19 cellular contexts compared by ENCODE assay signal in the genomic region with DNA sequence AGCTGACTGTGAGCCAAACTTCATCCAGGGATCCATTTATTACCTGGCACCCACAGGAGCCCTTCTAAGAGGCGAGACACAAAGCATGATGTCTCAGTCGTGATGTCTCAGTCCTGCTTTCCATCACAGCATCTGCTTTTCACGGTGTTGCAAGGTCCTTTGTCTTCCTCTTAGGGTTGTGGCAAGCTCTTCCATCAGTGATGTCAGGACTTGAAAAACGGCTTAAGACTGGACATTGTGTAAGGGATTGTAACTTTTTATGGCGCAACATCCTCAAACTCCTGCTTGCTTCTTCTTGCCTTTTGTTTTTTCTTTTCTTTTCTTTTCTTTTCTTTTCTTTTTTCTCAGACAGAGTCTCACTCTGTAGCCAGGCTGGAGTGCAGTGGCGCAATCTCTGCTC.
DNase-seq lines count a peak whose midpoint lies in the region; ATAC-seq and TF ChIP-seq lines count a peak whose summit lies in the region.
"Had no signal": no experiment of that assay in that cellular context is flagged by ENCODE, and none has a peak within 500 bp of the region (broad histone marks: within the 10 kb centered on the region; RNA-seq: fewer than 3 reads in every experiment).

No MANE protein-coding gene starts in this region.

- no peaks in the 10 kb centered on the region for H3K9me3 Mint-ChIP-seq in activated CD8-positive, alpha-beta memory T cell treated with anti-CD3 and anti-CD28 coated beads, Interleukin-2, amount 10 ng/mL, durations not matched to agents 7 days and 5 days (ENCODE audit: low read depth)

- no peak overlapping the region for H3K27ac Mint-ChIP-seq in activated CD8-positive, alpha-beta memory T cell treated with anti-CD3 and anti-CD28 coated beads, Interleukin-2, amount 10 ng/mL, durations not matched to agents 7 days and 5 days
- H3K27ac Mint-ChIP-seq: CD8-positive, alpha-beta memory T cell had no signal

- H3K4me3 ChIP-seq in AG10803 (ENCODE audit: low read length) (no peak overlapping the region), NB4 (ENCODE audit: low read depth, low read length) (no peak overlapping the region), foreskin fibroblast (ENCODE audit: low read depth in 1 of 2, low read length in 2 of 2) (no peak overlapping the region), left ventricle myocardium inferior (no peak overlapping the region)
- H3K4me3 ChIP-seq: K562 had no signal

- no peak overlapping the region for H3K27ac ChIP-seq in left ventricle myocardium inferior (replicated peaks)
- H3K27ac ChIP-seq: RWPE1 had no signal

- no peaks in the 10 kb centered on the region for H3K36me3 ChIP-seq in left ventricle myocardium inferior
- H3K36me3 ChIP-seq: BE2C had no signal

- ATAC-seq in activated CD8-positive, alpha-beta memory T cell treated with anti-CD3 and anti-CD28 coated beads, Interleukin-2, amount 10 ng/mL, durations not matched to agents 7 days and 5 days, result no peak
- no peak for ATAC-seq in HG03039 (IDR thresholded peaks at IDR 0.05; ENCODE audit: unreplicated experiment)
- ATAC-seq: K562 had no signal

- DNase-seq in AG10803 (ENCODE audit: low read depth) (peak; percentile 77), NB4 (ENCODE audit: low read depth) (peak; percentile 63), amniotic epithelial cell (ENCODE audit: low read depth) (peak; percentile 16), foreskin fibroblast (peak; percentile 18 to 32), left ventricle myocardium inferior (no peak)
- DNase-seq in activated CD8-positive, alpha-beta memory T cell treated with anti-CD3 and anti-CD28 coated beads, Interleukin-2, amount 10 ng/mL, durations not matched to agents 7 days and 5 days, result no peak
- DNase-seq: BE2C; CD8-positive, alpha-beta memory T cell; DND-41; GDM1; GOT3; NCI-H1417; NCI-H1930; NCI-H2171; NCI-H774; OCI-M1 had no signal

- no peak overlapping the region for H3K4me3 Mint-ChIP-seq in activated CD8-positive, alpha-beta memory T cell treated with anti-CD3 and anti-CD28 coated beads, Interleukin-2, amount 10 ng/mL, durations not matched to agents 7 days and 5 days
- H3K4me3 Mint-ChIP-seq: CD8-positive, alpha-beta memory T cell had no signal

- H3K4me1 Mint-ChIP-seq in activated CD8-positive, alpha-beta memory T cell treated with anti-CD3 and anti-CD28 coated beads, Interleukin-2, amount 10 ng/mL, durations not matched to agents 7 days and 5 days, result no peaks in the 10 kb centered on the region
- H3K4me1 Mint-ChIP-seq: CD8-positive, alpha-beta memory T cell had no signal

- H3K36me3 Mint-ChIP-seq in activated CD8-positive, alpha-beta memory T cell treated with anti-CD3 and anti-CD28 coated beads, Interleukin-2, amount 10 ng/mL, durations not matched to agents 7 days and 5 days, result no peaks in the 10 kb centered on the region
- H3K36me3 Mint-ChIP-seq: CD8-positive, alpha-beta memory T cell had no signal

- H3K27me3 Mint-ChIP-seq in activated CD8-positive, alpha-beta memory T cell treated with anti-CD3 and anti-CD28 coated beads, Interleukin-2, amount 10 ng/mL, durations not matched to agents 7 days and 5 days, result no peaks in the 10 kb centered on the region
- H3K27me3 Mint-ChIP-seq: CD8-positive, alpha-beta memory T cell had no signal

- CTCF ChIA-PET in activated CD8-positive, alpha-beta memory T cell treated with anti-CD3 and anti-CD28 coated beads, Interleukin-2, amount 10 ng/mL, durations not matched to agents 7 days and 5 days (lab: Charles Lee), result no interaction called here

- TF ChIP-seq CTCF in AG10803 (conservative IDR thresholded peaks at IDR 0.05; ENCODE audit: low read length) (no peak), NB4 (IDR thresholded peaks at IDR 0.05; ENCODE audit: low read depth, low read length) (no peak), foreskin fibroblast (IDR thresholded peaks at IDR 0.05; ENCODE audit: low read depth, low read length) (no peak), left ventricle myocardium inferior (IDR thresholded peaks at IDR 0.05; ENCODE audit: borderline replicate concordance) (no peak)

- H3K27me3 ChIP-seq in left ventricle myocardium inferior (ENCODE audit: low read depth), result peaks cover 11% of the 10 kb centered on the region
- H3K27me3 ChIP-seq: BE2C had no signal

- TF ChIP-seq POLR2A in NB4 (IDR thresholded peaks at IDR 0.05; ENCODE audit: extremely low read depth, insufficient read length), result no peak

- intact Hi-C loops in left ventricle myocardium inferior (cut with micrococcal nuclease), result no loop called here

- H3K9me3 ChIP-seq in left ventricle myocardium inferior (replicated peaks), result no peaks in the 10 kb centered on the region
- H3K9me3 ChIP-seq: BE2C had no signal

- H3K4me1 ChIP-seq in left ventricle myocardium inferior, result peaks cover 8% of the 10 kb centered on the region
- H3K4me1 ChIP-seq: BE2C had no signal

Comparison
In these comparisons a context has a peak if more than half of its experiments do, and no peak if none do; other contexts are left out.
1. DNase-seq: peak in AG10803 (single experiment), NB4 (single experiment), amniotic epithelial cell (single experiment) and foreskin fibroblast (2 of 2); none in activated CD8-positive, alpha-beta memory T cell treated with anti-CD3 and anti-CD28 coated beads, Interleukin-2, amount 10 ng/mL, durations not matched to agents 7 days and 5 days (single experiment) and left ventricle myocardium inferior (single experiment).